In the genomic region with DNA sequence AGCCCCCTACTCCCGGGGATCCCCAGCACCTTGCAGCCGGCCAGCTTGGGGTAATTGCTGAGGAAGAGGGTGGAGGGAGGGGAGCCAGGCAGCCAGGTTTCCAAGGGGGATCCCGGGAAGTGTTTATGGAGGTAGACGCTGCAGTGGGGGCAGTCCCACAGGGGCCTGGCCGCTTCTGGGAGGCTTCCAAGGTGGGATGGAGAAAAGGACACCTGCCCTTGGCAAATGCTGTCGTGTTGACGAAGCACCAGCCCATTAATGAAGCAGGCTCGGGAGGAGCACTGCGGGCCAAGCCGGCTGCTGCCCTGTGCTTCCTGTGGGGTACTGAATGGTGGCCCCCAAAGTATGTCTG, we compare ENCODE assay signal across 15 cellular contexts.
DNase-seq lines count a peak whose midpoint lies in the region; ATAC-seq and TF ChIP-seq lines count a peak whose summit lies in the region.
"Had no signal": no experiment of that assay in that cellular context is flagged by ENCODE, and none has a peak within 500 bp of the region (broad histone marks: within the 10 kb centered on the region; RNA-seq: fewer than 3 reads in every experiment).

No MANE protein-coding gene starts in this region.

- no peak overlapping the region for H2AK5ac ChIP-seq in mesenchymal stem cell (ENCODE audit: low read length, severe bottlenecking)

- H3K4ac ChIP-seq in mesenchymal stem cell (ENCODE audit: low read depth in 1 of 2, low read length in 2 of 2): no peak overlapping the region

- no peak overlapping the region for H4K8ac ChIP-seq in mesenchymal stem cell (ENCODE audit: low read length)

- H3K9ac ChIP-seq in mesenchymal stem cell (ENCODE audit: low read length): peak overlapping the region; percentile 87

- TF ChIP-seq CTCF in transverse colon (IDR thresholded peaks at IDR 0.05): no peak
- TF ChIP-seq CTCF in GM13976 (IDR thresholded peaks at IDR 0.05; ENCODE audit: borderline replicate concordance, control extremely low read depth, extremely low read depth, insufficient read depth, missing control alignments): no peak

- no peak overlapping the region for H2BK5ac ChIP-seq in mesenchymal stem cell (ENCODE audit: low read depth, low read length, poor library complexity, severe bottlenecking)

- H3K27ac ChIP-seq in angular gyrus (ENCODE audit: low read depth, low read length) (peak overlapping the region; percentile 86), mesenchymal stem cell (ENCODE audit: low read length, poor library complexity, severe bottlenecking) (no peak overlapping the region), transverse colon (peak overlapping the region; percentile 64 to 84 (median 78))

- H3K9me3 ChIP-seq in mesenchymal stem cell (ENCODE audit: control insufficient read depth, low read length): no peaks in the 10 kb centered on the region
- H3K9me3 ChIP-seq in transverse colon: no peaks in the 10 kb centered on the region

- intact Hi-C loops in transverse colon (cut with DNase I; ENCODE audit: low total_unique reads): no loop called here

- TF ChIP-seq EP300 in transverse colon (IDR thresholded peaks at IDR 0.05; ENCODE audit: low read depth): no peak

- H3K27me3 ChIP-seq in mesenchymal stem cell (ENCODE audit: control insufficient read depth in 1 of 2, insufficient read depth in 1 of 2, low read length in 2 of 2): peaks cover 0 to 44% of the 10 kb centered on the region in 2 experiments
- H3K27me3 ChIP-seq in transverse colon: peaks cover 9% of the 10 kb centered on the region

- POLR2A ChIA-PET in activated naive CD8-positive, alpha-beta T cell treated with anti-CD3 and anti-CD28 coated beads, Interleukin-2, amount 10 ng/mL, durations not matched to agents 7 days and 5 days (lab: Charles Lee): no interaction called here

- H3K14ac ChIP-seq in mesenchymal stem cell (ENCODE audit: low read length in 2 of 2): no peak overlapping the region

- peaks cover 24% of the 10 kb centered on the region for H3K27me3 Mint-ChIP-seq in activated naive CD8-positive, alpha-beta T cell treated with anti-CD3 and anti-CD28 coated beads, Interleukin-2, amount 10 ng/mL, durations not matched to agents 7 days and 5 days
- peaks cover 26% of the 10 kb centered on the region for H3K27me3 Mint-ChIP-seq in activated naive CD8-positive, alpha-beta T cell treated with anti-CD3 and anti-CD28 coated beads, Interleukin-2, amount 50 U/mL, for 24 hours

- H2BK120ac ChIP-seq in mesenchymal stem cell (ENCODE audit: low read depth, low read length): no peak overlapping the region

- H2BK15ac ChIP-seq in mesenchymal stem cell (ENCODE audit: low read depth, poor library complexity, severe bottlenecking): no peak overlapping the region

- H2AFZ ChIP-seq in mesenchymal stem cell (ENCODE audit: low read depth, low read length): no peak overlapping the region

- H3K79me1 ChIP-seq in mesenchymal stem cell (replicated peaks; ENCODE audit: low read length, poor library complexity, severe bottlenecking): no peaks in the 10 kb centered on the region

- no peak for TF ChIP-seq POLR2A in transverse colon (IDR thresholded peaks at IDR 0.05)

- peaks cover 14% of the 10 kb centered on the region for H3K4me1 ChIP-seq in mesenchymal stem cell (ENCODE audit: control insufficient read depth, insufficient read depth, low read depth, low read length)
- peaks cover 11 to 50% (median 31%) of the 10 kb centered on the region in 4 donors for H3K4me1 ChIP-seq in transverse colon

- H3K4me3 ChIP-seq in mesenchymal stem cell (ENCODE audit: insufficient read depth in 1 of 2, low read depth in 1 of 2, low read length in 2 of 2): peak overlapping the region in 1 of 2 experiments; percentile 68
- peak overlapping the region in 1 of 4 donors; percentile 37 for H3K4me3 ChIP-seq in transverse colon

- peaks cover 3% of the 10 kb centered on the region for H3K9me3 Mint-ChIP-seq in activated naive CD8-positive, alpha-beta T cell treated with anti-CD3 and anti-CD28 coated beads, Interleukin-2, amount 10 ng/mL, durations not matched to agents 7 days and 5 days
- peaks cover 8% of the 10 kb centered on the region for H3K9me3 Mint-ChIP-seq in activated naive CD8-positive, alpha-beta T cell treated with anti-CD3 and anti-CD28 coated beads, Interleukin-2, amount 50 U/mL, for 24 hours

- no peak overlapping the region for H4K91ac ChIP-seq in mesenchymal stem cell (ENCODE audit: low read length)

- H3K36me3 Mint-ChIP-seq in activated naive CD8-positive, alpha-beta T cell treated with anti-CD3 and anti-CD28 coated beads, Interleukin-2, amount 10 ng/mL, durations not matched to agents 7 days and 5 days: peaks cover 5% of the 10 kb centered on the region
- no peaks in the 10 kb centered on the region for H3K36me3 Mint-ChIP-seq in activated naive CD8-positive, alpha-beta T cell treated with anti-CD3 and anti-CD28 coated beads, Interleukin-2, amount 50 U/mL, for 24 hours (ENCODE audit: low read depth)

- no peak overlapping the region for H3K4me2 ChIP-seq in mesenchymal stem cell (ENCODE audit: low read length, poor library complexity, severe bottlenecking)

- WGBS in mesenchymal stem cell: 94% methylated on average over 8 of the region's 10 CpGs
- 63% methylated on average over 2 to 9 of the region's 10 CpGs for WGBS in transverse colon (ENCODE audit: low coverage in 1 of 2), 2 donors

- H3K18ac ChIP-seq in mesenchymal stem cell (ENCODE audit: low read depth in 1 of 2, low read length in 2 of 2): no peak overlapping the region

- peak overlapping the region; percentile 14 for H3K4me3 Mint-ChIP-seq in activated naive CD8-positive, alpha-beta T cell treated with anti-CD3 and anti-CD28 coated beads, Interleukin-2, amount 10 ng/mL, durations not matched to agents 7 days and 5 days
- H3K4me3 Mint-ChIP-seq in activated naive CD8-positive, alpha-beta T cell treated with anti-CD3 and anti-CD28 coated beads, Interleukin-2, amount 50 U/mL, for 24 hours: no peak overlapping the region

- H2BK12ac ChIP-seq in mesenchymal stem cell (ENCODE audit: low read length in 2 of 2): no peak overlapping the region

- in situ Hi-C loops in transverse colon (cut with MboI; ENCODE audit: low pct_ligation_motif_present in 1 of 4, low pct_unique_long_range_greater_than_20kb in 1 of 4, low sequenced_read_pairs in 3 of 4) (no loop called here), GM13976 (cut with MboI; ENCODE audit: low sequenced_read_pairs, unreplicated experiment) (no loop called here)

- H3K36me3 ChIP-seq in mesenchymal stem cell (ENCODE audit: control insufficient read depth in 1 of 2, insufficient read depth in 2 of 2, low read depth in 1 of 2, low read length in 2 of 2) (no peaks in the 10 kb centered on the region), transverse colon (no peaks in the 10 kb centered on the region)

- H3K23ac ChIP-seq in mesenchymal stem cell (ENCODE audit: low read length in 2 of 2): no peak overlapping the region

- peaks cover 16% of the 10 kb centered on the region for H3K4me1 Mint-ChIP-seq in activated naive CD8-positive, alpha-beta T cell treated with anti-CD3 and anti-CD28 coated beads, Interleukin-2, amount 10 ng/mL, durations not matched to agents 7 days and 5 days
- peaks cover 5% of the 10 kb centered on the region for H3K4me1 Mint-ChIP-seq in activated naive CD8-positive, alpha-beta T cell treated with anti-CD3 and anti-CD28 coated beads, Interleukin-2, amount 50 U/mL, for 24 hours

- no peak for DNase-seq in activated naive CD8-positive, alpha-beta T cell treated with anti-CD3 and anti-CD28 coated beads, Interleukin-2, amount 10 ng/mL, durations not matched to agents 7 days and 5 days
- no peak for DNase-seq in activated naive CD8-positive, alpha-beta T cell treated with anti-CD3 and anti-CD28 coated beads, Interleukin-2, amount 50 U/mL, for 24 hours
- DNase-seq in mesenchymal stem cell (no peak), transverse colon (no peak), GM13976 (ENCODE audit: low spot score) (no peak), cortex of kidney (lab: John Stamatoyannopoulos, UW) (no peak)
- DNase-seq: effector memory CD4-positive, alpha-beta T cell; foreskin melanocyte; GF-D8; KBM-7; stimulated activated CD4-positive, alpha-beta T cell treated with anti-CD3 and anti-CD28 coated beads, Interleukin-2, amount 100 ng/mL, for 48 hours; T-helper 9 cell had no signal

- H3K27ac Mint-ChIP-seq in activated naive CD8-positive, alpha-beta T cell treated with anti-CD3 and anti-CD28 coated beads, Interleukin-2, amount 10 ng/mL, durations not matched to agents 7 days and 5 days: no peak overlapping the region
- H3K27ac Mint-ChIP-seq in activated naive CD8-positive, alpha-beta T cell treated with anti-CD3 and anti-CD28 coated beads, Interleukin-2, amount 50 U/mL, for 24 hours: no peak overlapping the region
- H3K27ac Mint-ChIP-seq: activated T-helper 1 cell treated with anti-CD3 and anti-CD28 coated beads, Interleukin-12 subunit alpha, Interleukin-12 subunit beta, Interleukin-2, Interleukin-4 antibody, amounts not matched to agents 30 ng/mL and 10 ng/mL and 1 ng/mL, durations not matched to agents 14 hours and 24 hours and 36 hours had no signal

- no peak for ATAC-seq in activated naive CD8-positive, alpha-beta T cell treated with anti-CD3 and anti-CD28 coated beads, Interleukin-2, amount 10 ng/mL, durations not matched to agents 7 days and 5 days (ENCODE audit: low read depth)
- no peak for ATAC-seq in activated naive CD8-positive, alpha-beta T cell treated with anti-CD3 and anti-CD28 coated beads, Interleukin-2, amount 50 U/mL, for 24 hours
- no peak for ATAC-seq in HG02798 (IDR thresholded peaks at IDR 0.05; ENCODE audit: poor library complexity, unreplicated experiment)
